14 cellular contexts compared by ENCODE assay signal in the genomic region with DNA sequence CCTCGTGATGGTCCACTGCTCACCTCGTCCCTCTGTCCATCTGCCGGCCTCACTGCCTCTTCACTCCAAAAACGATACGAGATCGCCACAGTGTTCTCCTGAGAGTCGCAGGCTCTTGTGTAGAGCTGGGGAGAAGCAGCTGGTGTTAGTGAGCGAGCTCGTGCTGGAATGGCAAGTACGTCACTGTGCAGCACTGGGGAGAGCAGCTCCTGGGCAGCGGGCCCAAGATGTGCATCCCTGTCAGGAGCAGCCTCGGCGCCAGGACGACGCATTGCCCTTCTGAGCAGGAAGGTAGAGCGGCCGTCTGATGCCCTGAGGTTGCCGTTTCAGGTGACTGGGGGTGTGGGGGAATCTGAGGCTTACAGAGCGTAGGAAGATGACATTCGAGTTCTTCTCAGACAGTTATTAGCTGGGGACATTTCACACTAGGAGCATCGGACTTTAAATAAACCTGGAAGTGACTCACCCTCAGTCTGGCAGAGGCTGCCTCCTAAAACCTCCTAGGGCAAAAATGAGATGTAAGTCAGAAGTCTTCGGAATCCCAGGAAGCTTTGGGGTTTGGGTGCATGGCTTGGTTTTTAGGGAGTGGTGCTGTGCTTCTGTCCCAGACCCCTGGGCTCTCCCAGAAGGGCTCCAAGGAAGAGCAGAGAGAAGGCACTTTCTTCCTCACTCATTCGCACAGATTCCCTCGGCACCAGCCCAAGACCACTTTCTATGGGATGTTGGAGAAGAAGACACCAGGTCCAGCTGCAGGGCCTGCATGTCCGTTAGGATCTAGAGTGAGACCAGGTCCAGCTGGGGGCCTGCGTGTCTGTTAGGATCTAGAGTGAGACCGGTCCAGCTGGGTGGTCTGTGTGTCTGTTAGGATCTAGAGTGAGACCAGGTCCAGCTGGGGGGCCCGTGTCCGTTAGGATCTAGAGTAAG. TPM values are rescaled to one million over a fixed set of nuclear protein-coding genes. Genes with fewer than 3 reads are reported as not detected.
A peak's percentile ranks its signal among the peaks of the same experiment; 100 is the strongest.
DNase-seq lines count a peak whose midpoint lies in the region; ATAC-seq and TF ChIP-seq lines count a peak whose summit lies in the region.
"Had no signal": no experiment of that assay in that cellular context is flagged by ENCODE, and none has a peak within 500 bp of the region (broad histone marks: within the 10 kb centered on the region; RNA-seq: fewer than 3 reads in every experiment).

No MANE protein-coding gene starts in this region.

- TF ChIP-seq CTCF in heart left ventricle (IDR thresholded peaks at IDR 0.05) (no peak), WTC11 (IDR thresholded peaks at IDR 0.05) (no peak)

- H3K9me3 ChIP-seq in heart left ventricle = no peaks in the 10 kb centered on the region
- H3K9me3 ChIP-seq: uterus had no signal

- no peaks in the 10 kb centered on the region for H3K36me3 ChIP-seq in heart left ventricle
- H3K36me3 ChIP-seq: uterus had no signal

- 67 to 75% (median 72%) methylated on average over 27 of the region's 29 CpGs for WGBS in heart left ventricle, 4 donors

- H3K27me3 Mint-ChIP-seq in WTC11 (ENCODE audit: low read depth) = no peaks in the 10 kb centered on the region; the same call in 1 of the 2 replicates

- peaks cover 4% of the 10 kb centered on the region for H3K4me1 Mint-ChIP-seq in WTC11

- no peak for TF ChIP-seq POLR2A in heart left ventricle (IDR thresholded peaks at IDR 0.05)

- DNase-seq in left ventricle myocardium superior = peak; percentile 43
- no peak for DNase-seq in heart left ventricle
- DNase-seq in WTC11 (ENCODE audit: low spot score) = peak; percentile 9
- DNase-seq in islet precursor cell = peak; percentile 47
- no peak for DNase-seq in NCI-H2227 (lab: John Stamatoyannopoulos, UW; ENCODE audit: unreplicated experiment)
- DNase-seq in left lobe of liver (ENCODE audit: low spot score) = no peak
- DNase-seq in putamen (ENCODE audit: low spot score) = no peak
- DNase-seq: Calu3; stimulated activated CD4-positive, alpha-beta T cell treated with anti-CD3 and anti-CD28 coated beads, Interleukin-4, amount 100 ng/mL, for 4 hours had no signal

- no peaks in the 10 kb centered on the region for H3K9me3 Mint-ChIP-seq in WTC11
- H3K9me3 Mint-ChIP-seq: activated T-helper 1 cell treated with anti-CD3 and anti-CD28 coated beads, Interleukin-12 subunit alpha, Interleukin-12 subunit beta, Interleukin-2, Interleukin-4 antibody, amounts not matched to agents 30 ng/mL and 10 ng/mL and 1 ng/mL, durations not matched to agents 14 hours and 24 hours and 36 hours; mesothelial cell of epicardium had no signal

- no peak overlapping the region for H3K4me3 Mint-ChIP-seq in WTC11
- H3K4me3 Mint-ChIP-seq: activated T-helper 1 cell treated with anti-CD3 and anti-CD28 coated beads, Interleukin-12 subunit alpha, Interleukin-12 subunit beta, Interleukin-2, Interleukin-4 antibody, amounts not matched to agents 30 ng/mL and 10 ng/mL and 1 ng/mL, durations not matched to agents 14 hours and 24 hours and 36 hours; mesothelial cell of epicardium had no signal

- POLR2A ChIA-PET in WTC11 (lab: Charles Lee) = no interaction called here

- intact Hi-C loops in left ventricle myocardium superior (cut with micrococcal nuclease) = no loop called here
- intact Hi-C loops in heart left ventricle (cut with DNase I) = no loop called here

- H3K27me3 ChIP-seq in heart left ventricle = peaks cover 0 to 81% (median 11%) of the 10 kb centered on the region in 9 donors
- H3K27me3 ChIP-seq: uterus had no signal

- CTCF ChIA-PET in WTC11 (lab: Charles Lee) = no interaction called here

- no peak overlapping the region for H3K27ac Mint-ChIP-seq in WTC11
- H3K27ac Mint-ChIP-seq: activated T-helper 1 cell treated with anti-CD3 and anti-CD28 coated beads, Interleukin-12 subunit alpha, Interleukin-12 subunit beta, Interleukin-2, Interleukin-4 antibody, amounts not matched to agents 30 ng/mL and 10 ng/mL and 1 ng/mL, durations not matched to agents 14 hours and 24 hours and 36 hours; mesothelial cell of epicardium had no signal

- ATAC-seq in left ventricle myocardium superior (no peak), heart left ventricle (no peak), WTC11 (no peak), GM18502 (IDR thresholded peaks at IDR 0.05; ENCODE audit: poor library complexity, unreplicated experiment) (no peak), left lobe of liver (no peak)
- ATAC-seq: Right ventricle myocardium inferior had no signal

- H3K27ac ChIP-seq in heart left ventricle = no peak overlapping the region
- H3K27ac ChIP-seq: uterus had no signal

- H3K4me1 ChIP-seq in heart left ventricle = no peaks in the 10 kb centered on the region
- H3K4me1 ChIP-seq: uterus had no signal

- H3K36me3 Mint-ChIP-seq in WTC11 = no peaks in the 10 kb centered on the region
- H3K36me3 Mint-ChIP-seq: mesothelial cell of epicardium had no signal

- no peak overlapping the region for H3K4me3 ChIP-seq in heart left ventricle
- H3K4me3 ChIP-seq: uterus had no signal

TF ChIP-seq in WTC11, 78 proteins besides CTCF, POLR2A, EP300 and RAD21:
- TF ChIP-seq SMAD3 (CRISPR knock-in tag; IDR thresholded peaks at IDR 0.05; ENCODE audit: borderline replicate concordance) (no peak), ELF4 (CRISPR knock-in tag; IDR thresholded peaks at IDR 0.05; ENCODE audit: low read depth) (no peak)

RNA-seq across cellular contexts. Expression of a gene that starts 31.2 kb away (rescaled TPM):
- total RNA-seq in left ventricle myocardium superior (2.7 TPM), heart left ventricle (10 to 100 TPM in 2 of 9 donors, 1 to 10 TPM in 5, under 1 TPM in 1, not detected in 1; 0.87 to 11.4 (median 2.9) TPM), WTC11 (2021) (8.5 to 14.0 TPM (median 11.8 TPM) in 3 replicates), left lobe of liver (0.83 TPM)
- polyA plus RNA-seq in heart left ventricle = 1 to 10 TPM in 1 of 2 donors, under 1 TPM in 1; 0.72 to 1.9 TPM

Comparison
In these comparisons a context has a peak if more than half of its experiments do, and no peak if none do; other contexts are left out.
1. DNase-seq: peak in left ventricle myocardium superior (single experiment), WTC11 (single experiment) and islet precursor cell (single experiment); none in heart left ventricle (0 of 5), NCI-H2227 (single experiment), left lobe of liver (single experiment) and putamen (single experiment).